Comparison of ENCODE assay signal across 1 cellular context in genomic region chr2:196160101-196160500, GRCh38.
TF ChIP-seq lines count a peak whose summit lies in the region.

No MANE protein-coding gene starts in this region.

TF ChIP-seq in GM12878, 131 proteins besides CTCF, POLR2A, EP300 and RAD21 (continued from another document):
- peak; percentile 25 for TF ChIP-seq E2F8 (IDR thresholded peaks at IDR 0.05; ENCODE audit: low read depth, partially characterized antibody)
- TF ChIP-seq NFYA (IDR thresholded peaks at IDR 0.05; ENCODE audit: borderline replicate concordance, low read depth, low read length): no peak
- TF ChIP-seq EZH2 (IDR thresholded peaks at IDR 0.05; ENCODE audit: borderline replicate concordance, control insufficient read depth, low read depth, low read length): 0 out of 2 replicates have a peak, but pooled peaks have one; percentile 32
- peak; percentile 59; the same call in 1 of the 2 replicates for TF ChIP-seq BMI1 (IDR thresholded peaks at IDR 0.05; ENCODE audit: borderline replicate concordance)
- TF ChIP-seq IRF5 (IDR thresholded peaks at IDR 0.05; ENCODE audit: borderline replicate concordance): no peak
- TF ChIP-seq RUNX3 (IDR thresholded peaks at IDR 0.05; ENCODE audit: low read length): peak; percentile 100
- TF ChIP-seq RCOR1 (conservative IDR thresholded peaks at IDR 0.05; ENCODE audit: low read depth, low read length): no peak
- TF ChIP-seq YY1 (IDR thresholded peaks at IDR 0.05; ENCODE audit: low read depth, low read length): no peak
- TF ChIP-seq TCF12 (IDR thresholded peaks at IDR 0.05; ENCODE audit: low read depth, low read length): 0 out of 2 replicates have a peak, but pooled peaks have one; percentile 8
- peak; percentile 93 for TF ChIP-seq EED (IDR thresholded peaks at IDR 0.05; ENCODE audit: low read depth)
- peak; percentile 82; the same call in 1 of the 2 replicates for TF ChIP-seq BCL11A (IDR thresholded peaks at IDR 0.05; ENCODE audit: low read depth, low read length)
- peak; percentile 74 for TF ChIP-seq MEF2B (IDR thresholded peaks at IDR 0.05; ENCODE audit: partially characterized antibody, poor library complexity, severe bottlenecking)
- TF ChIP-seq TAF1 (IDR thresholded peaks at IDR 0.05; ENCODE audit: borderline replicate concordance, low read depth, low read length): no peak
- peak; percentile 95 for TF ChIP-seq CREM (IDR thresholded peaks at IDR 0.05; ENCODE audit: low read depth)
- peak; percentile 38; the same call in 1 of the 2 replicates for TF ChIP-seq TARDBP (IDR thresholded peaks at IDR 0.05; ENCODE audit: borderline replicate concordance)
- TF ChIP-seq POU2F2 (IDR thresholded peaks at IDR 0.05; ENCODE audit: borderline replicate concordance, low read depth, low read length): peak; percentile 65; the same call in 1 of the 3 replicates
- TF ChIP-seq POLR2AphosphoS2 (IDR thresholded peaks at IDR 0.05; ENCODE audit: low read depth, low read length): no peak
- TF ChIP-seq, protein P1, sequence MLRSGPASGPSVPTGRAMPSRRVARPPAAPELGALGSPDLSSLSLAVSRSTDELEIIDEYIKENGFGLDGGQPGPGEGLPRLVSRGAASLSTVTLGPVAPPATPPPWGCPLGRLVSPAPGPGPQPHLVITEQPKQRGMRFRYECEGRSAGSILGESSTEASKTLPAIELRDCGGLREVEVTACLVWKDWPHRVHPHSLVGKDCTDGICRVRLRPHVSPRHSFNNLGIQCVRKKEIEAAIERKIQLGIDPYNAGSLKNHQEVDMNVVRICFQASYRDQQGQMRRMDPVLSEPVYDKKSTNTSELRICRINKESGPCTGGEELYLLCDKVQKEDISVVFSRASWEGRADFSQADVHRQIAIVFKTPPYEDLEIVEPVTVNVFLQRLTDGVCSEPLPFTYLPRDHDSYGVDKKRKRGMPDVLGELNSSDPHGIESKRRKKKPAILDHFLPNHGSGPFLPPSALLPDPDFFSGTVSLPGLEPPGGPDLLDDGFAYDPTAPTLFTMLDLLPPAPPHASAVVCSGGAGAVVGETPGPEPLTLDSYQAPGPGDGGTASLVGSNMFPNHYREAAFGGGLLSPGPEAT (IDR thresholded peaks at IDR 0.05; ENCODE audit: low read depth): peak; percentile 87
- TF ChIP-seq CEBPB (IDR thresholded peaks at IDR 0.05; ENCODE audit: borderline replicate concordance in 1 of 2, low read depth in 2 of 2, low read length in 2 of 2): peak in 1 of 2 experiments; percentile 78; a peak in 1 of 4 replicates
- TF ChIP-seq, protein P2, sequence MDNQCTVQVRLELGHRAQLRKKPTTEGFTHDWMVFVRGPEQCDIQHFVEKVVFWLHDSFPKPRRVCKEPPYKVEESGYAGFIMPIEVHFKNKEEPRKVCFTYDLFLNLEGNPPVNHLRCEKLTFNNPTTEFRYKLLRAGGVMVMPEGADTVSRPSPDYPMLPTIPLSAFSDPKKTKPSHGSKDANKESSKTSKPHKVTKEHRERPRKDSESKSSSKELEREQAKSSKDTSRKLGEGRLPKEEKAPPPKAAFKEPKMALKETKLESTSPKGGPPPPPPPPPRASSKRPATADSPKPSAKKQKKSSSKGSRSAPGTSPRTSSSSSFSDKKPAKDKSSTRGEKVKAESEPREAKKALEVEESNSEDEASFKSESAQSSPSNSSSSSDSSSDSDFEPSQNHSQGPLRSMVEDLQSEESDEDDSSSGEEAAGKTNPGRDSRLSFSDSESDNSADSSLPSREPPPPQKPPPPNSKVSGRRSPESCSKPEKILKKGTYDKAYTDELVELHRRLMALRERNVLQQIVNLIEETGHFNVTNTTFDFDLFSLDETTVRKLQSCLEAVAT (IDR thresholded peaks at IDR 0.05): peak; percentile 87
- TF ChIP-seq MEF2A (IDR thresholded peaks at IDR 0.05; ENCODE audit: insufficient read depth, low read depth, low read length): peak; percentile 92
- TF ChIP-seq, protein P3, sequence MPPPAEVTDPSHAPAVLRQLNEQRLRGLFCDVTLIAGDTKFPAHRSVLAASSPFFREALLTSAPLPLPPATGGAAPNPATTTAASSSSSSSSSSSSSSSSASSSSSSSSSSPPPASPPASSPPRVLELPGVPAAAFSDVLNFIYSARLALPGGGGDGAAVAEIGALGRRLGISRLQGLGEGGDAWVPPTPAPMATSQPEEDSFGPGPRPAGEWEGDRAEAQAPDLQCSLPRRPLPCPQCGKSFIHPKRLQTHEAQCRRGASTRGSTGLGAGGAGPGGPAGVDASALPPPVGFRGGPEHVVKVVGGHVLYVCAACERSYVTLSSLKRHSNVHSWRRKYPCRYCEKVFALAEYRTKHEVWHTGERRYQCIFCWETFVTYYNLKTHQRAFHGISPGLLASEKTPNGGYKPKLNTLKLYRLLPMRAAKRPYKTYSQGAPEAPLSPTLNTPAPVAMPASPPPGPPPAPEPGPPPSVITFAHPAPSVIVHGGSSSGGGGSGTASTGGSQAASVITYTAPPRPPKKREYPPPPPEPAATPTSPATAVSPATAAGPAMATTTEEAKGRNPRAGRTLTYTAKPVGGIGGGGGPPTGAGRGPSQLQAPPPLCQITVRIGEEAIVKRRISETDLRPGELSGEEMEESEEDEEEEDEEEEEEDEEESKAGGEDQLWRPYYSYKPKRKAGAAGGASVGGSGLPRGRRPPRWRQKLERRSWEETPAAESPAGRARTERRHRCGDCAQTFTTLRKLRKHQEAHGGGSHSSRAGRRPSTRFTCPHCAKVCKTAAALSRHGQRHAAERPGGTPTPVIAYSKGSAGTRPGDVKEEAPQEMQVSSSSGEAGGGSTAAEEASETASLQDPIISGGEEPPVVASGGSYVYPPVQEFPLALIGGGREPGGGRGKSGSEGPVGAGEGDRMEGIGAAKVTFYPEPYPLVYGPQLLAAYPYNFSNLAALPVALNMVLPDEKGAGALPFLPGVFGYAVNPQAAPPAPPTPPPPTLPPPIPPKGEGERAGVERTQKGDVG (CRISPR knock-in tag; IDR thresholded peaks at IDR 0.05): no peak
- TF ChIP-seq NBN (IDR thresholded peaks at IDR 0.05): peak; percentile 79
- TF ChIP-seq CHD2 (IDR thresholded peaks at IDR 0.05; ENCODE audit: borderline replicate concordance, low read depth, low read length): peak; percentile 83
- 0 out of 2 replicates have a peak, but pooled peaks have one; percentile 48 for TF ChIP-seq PAX8 (IDR thresholded peaks at IDR 0.05)
- TF ChIP-seq CBFB (IDR thresholded peaks at IDR 0.05; ENCODE audit: low read depth): peak; percentile 97
TF ChIP-seq in GM12878: peak in this region for 57.
